Comparison of ENCODE assay signal across 8 cellular contexts in the genomic region with DNA sequence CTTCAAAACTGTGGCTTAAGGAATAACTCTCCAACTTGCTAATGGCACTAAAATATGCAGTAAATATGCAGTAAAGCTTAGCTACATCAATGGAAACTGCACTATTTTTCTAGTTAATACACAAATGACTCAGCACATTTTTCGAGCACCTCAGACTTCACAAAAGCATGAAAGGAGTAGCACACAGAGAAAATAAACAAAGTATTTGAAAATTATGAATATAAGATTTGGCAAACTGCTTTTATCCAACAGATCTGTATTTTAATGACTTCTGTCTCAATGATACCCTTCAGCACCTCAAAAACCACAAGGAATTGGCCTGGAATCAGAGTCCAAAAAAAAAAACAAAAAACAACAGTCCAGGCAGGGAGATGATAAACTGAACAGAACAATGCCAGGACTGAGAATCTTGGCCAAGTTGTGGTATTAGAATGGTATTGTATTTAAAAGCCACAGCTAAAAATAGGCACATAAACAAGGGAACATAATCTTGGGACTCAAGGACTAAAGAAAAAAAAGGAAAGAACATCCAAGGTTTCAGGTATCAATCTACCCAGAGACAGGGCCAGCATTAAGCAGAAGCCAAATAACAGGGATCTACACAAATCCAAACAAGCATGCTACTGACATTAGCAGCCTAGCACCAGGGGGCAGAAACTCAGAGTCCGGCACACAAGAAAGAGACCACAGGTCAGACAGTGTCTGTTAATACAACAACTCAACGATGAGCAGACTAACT. TPM values are rescaled to one million over a fixed set of nuclear protein-coding genes. Genes with fewer than 3 reads are reported as not detected.
A peak's percentile ranks its signal among the peaks of the same experiment; 100 is the strongest.
DNase-seq lines count a peak whose midpoint lies in the region; TF ChIP-seq lines count a peak whose summit lies in the region.

No MANE protein-coding gene starts in this region.

- peaks cover 0 to 5% (median 0%) of the 10 kb centered on the region in 4 donors for H3K36me3 ChIP-seq in transverse colon

- peaks cover under 1 to 8% (median 4%) of the 10 kb centered on the region in 5 experiments for H3K9me3 Mint-ChIP-seq in brain

- peak overlapping the region; percentile 18 to 88 (median 54) for H3K27ac Mint-ChIP-seq in brain

- peaks cover 41% of the 10 kb centered on the region for H3K4me1 Mint-ChIP-seq in brain

- peak; percentile 24 for DNase-seq in NCI-H146 (lab: John Stamatoyannopoulos, UW)
- no peak for DNase-seq in NCI-H146 treated with DMSO at 0.1 percent for 48 hours (lab: John Stamatoyannopoulos, UW; ENCODE audit: unreplicated experiment)
- DNase-seq in M059J (ENCODE audit: low read depth) = peak; percentile 96
- DNase-seq in transverse colon = no peak
- DNase-seq in activated CD4-positive, alpha-beta T cell treated with anti-CD3 and anti-CD28 coated beads for 4 hours = no peak
- no peak for DNase-seq in SIG-M5 (lab: John Stamatoyannopoulos, UW)

- TF ChIP-seq CTCF in brain (conservative IDR thresholded peaks at IDR 0.05) (peak; percentile 34 to 37), transverse colon (IDR thresholded peaks at IDR 0.05) (no peak)

- no peak overlapping the region for H3K4me3 ChIP-seq in transverse colon

- no peak for TF ChIP-seq POLR2A in transverse colon (IDR thresholded peaks at IDR 0.05)

- H3K27me3 ChIP-seq in layer of hippocampus (ENCODE audit: control insufficient read depth, insufficient read depth, low read length) (no peaks in the 10 kb centered on the region), transverse colon (no peaks in the 10 kb centered on the region)

- H3K27ac ChIP-seq in layer of hippocampus (ENCODE audit: low read depth, low read length) = peak overlapping the region; percentile 77
- peak overlapping the region; percentile 56 to 72 (median 69) for H3K27ac ChIP-seq in transverse colon

- WGBS in transverse colon (ENCODE audit: low coverage in 1 of 2), 2 donors = 29 to 38% methylated on average over 3 of the region's 3 CpGs

- intact Hi-C loops in transverse colon (cut with DNase I; ENCODE audit: low total_unique reads) = no loop called here

- peaks cover 0 to 73% (median 45%) of the 10 kb centered on the region in 4 donors for H3K4me1 ChIP-seq in transverse colon

- H3K9me3 ChIP-seq in transverse colon = peaks cover 0 to 6% of the 10 kb centered on the region in 2 donors

- no peaks in the 10 kb centered on the region for H3K27me3 Mint-ChIP-seq in brain

- TF ChIP-seq EP300 in transverse colon (IDR thresholded peaks at IDR 0.05; ENCODE audit: low read depth) = no peak

- peak overlapping the region in 4 of 5 experiments; percentile 12 to 53 (median 34) for H3K4me3 Mint-ChIP-seq in brain

- H3K36me3 Mint-ChIP-seq in brain = peaks cover 34% of the 10 kb centered on the region

- in situ Hi-C loops in transverse colon (cut with MboI; ENCODE audit: low pct_ligation_motif_present in 1 of 4, low pct_unique_long_range_greater_than_20kb in 1 of 4, low sequenced_read_pairs in 3 of 4) = no loop called here

RNA-seq across cellular contexts. Expression of gene TMEM245, which starts 21.4 kb away (rescaled TPM):
- total RNA-seq in M059J (2014; rRNA removed; shearing (Covaris generic)) = 44.0 and 56.8 TPM in 2 replicates
- polyA plus RNA-seq in brain (ENCODE audit: insufficient read depth, low read depth, low replicate concordance) = 27.7 TPM
- 10 to 100 TPM; 28.5 to 63.6 (median 58.7) TPM for total RNA-seq in transverse colon

Comparison
In these comparisons a context has a peak if more than half of its experiments do, and no peak if none do; other contexts are left out.
1. DNase-seq: peak in NCI-H146 (single experiment) and M059J (single experiment); none in NCI-H146 treated with DMSO at 0.1 percent for 48 hours (single experiment), transverse colon (single experiment), activated CD4-positive, alpha-beta T cell treated with anti-CD3 and anti-CD28 coated beads for 4 hours (0 of 2) and SIG-M5 (single experiment).
2. CTCF ChIP-seq: peak in brain (2 of 2); none in transverse colon (0 of 5).